Comparison of ENCODE assay signal across 17 cellular contexts in genomic region chr12:58034712-58035111, GRCh38.
DNase-seq lines count a peak whose midpoint lies in the region; ATAC-seq, FAIRE-seq and TF ChIP-seq lines count a peak whose summit lies in the region.
"Had no signal": no experiment of that assay in that cellular context is flagged by ENCODE, and none has a peak within 500 bp of the region (broad histone marks: within the 10 kb centered on the region; RNA-seq: fewer than 3 reads in every experiment).

No MANE protein-coding gene starts in this region.

- no TSS peak for BruUV-seq in Calu3 (replicated peaks; lab: Mats Ljungman, UMichigan)

- H2AFZ ChIP-seq in hepatocyte, result no peak overlapping the region

- 16% methylated on average over 1 of the region's 1 CpG for WGBS in hepatocyte (ENCODE audit: low lambda C conversion rate, missing lambda C conversion rate)

- H3K27me3 Mint-ChIP-seq in Calu3 (ENCODE audit: unreplicated experiment) (no peaks in the 10 kb centered on the region), osteocyte (ENCODE audit: unreplicated experiment) (no peaks in the 10 kb centered on the region)

- peaks cover 31% of the 10 kb centered on the region for H3K27me3 ChIP-seq in SJSA1 (replicated peaks)
- H3K27me3 ChIP-seq in hepatocyte, result no peaks in the 10 kb centered on the region

- H3K4me1 Mint-ChIP-seq in Calu3 (ENCODE audit: low read depth, unreplicated experiment) (peaks cover 20% of the 10 kb centered on the region), osteocyte (ENCODE audit: unreplicated experiment) (peaks cover 9% of the 10 kb centered on the region)
- H3K4me1 Mint-ChIP-seq: CD14-positive monocyte, IgD-negative memory B cell had no signal

- H3K9me2 ChIP-seq in hepatocyte (replicated peaks; ENCODE audit: insufficient read depth), result no peaks in the 10 kb centered on the region

- no peak for ATAC-seq in GM21423 (IDR thresholded peaks at IDR 0.05; ENCODE audit: unreplicated experiment)

- H3K36me3 Mint-ChIP-seq in Calu3 (ENCODE audit: insufficient read depth, unreplicated experiment) (peaks cover 7% of the 10 kb centered on the region), osteocyte (ENCODE audit: unreplicated experiment) (no peaks in the 10 kb centered on the region)
- H3K36me3 Mint-ChIP-seq: CD14-positive monocyte had no signal

- H3K36me3 ChIP-seq in SJSA1 (no peaks in the 10 kb centered on the region), hepatocyte (replicated peaks; ENCODE audit: insufficient read depth, low read depth) (no peaks in the 10 kb centered on the region)

- H3K4me3 ChIP-seq in SJSA1 (no peak overlapping the region), hepatocyte (no peak overlapping the region)

- H3K9me3 Mint-ChIP-seq in Calu3 (ENCODE audit: low read depth, unreplicated experiment) (peaks cover 23% of the 10 kb centered on the region), osteocyte (ENCODE audit: unreplicated experiment) (peaks cover 29% of the 10 kb centered on the region)

- H3K4me1 ChIP-seq in SJSA1 (replicated peaks) (no peaks in the 10 kb centered on the region), hepatocyte (ENCODE audit: insufficient read depth) (no peaks in the 10 kb centered on the region)

- no peak for FAIRE-seq in HTR-8/SVneo (lab: Jason Lieb, UNC)
- FAIRE-seq: A204.1, H1 had no signal

- intact Hi-C loops in Calu3 (cut with micrococcal nuclease; ENCODE audit: unreplicated experiment), result loop anchor here (5.0 kb wide), 1 partner anchor 33 kb away; no protein-coding TSS in a partner anchor

- H3K27ac Mint-ChIP-seq in Calu3 (ENCODE audit: unreplicated experiment), result peak overlapping the region; percentile 81
- H3K27ac Mint-ChIP-seq in osteocyte (ENCODE audit: unreplicated experiment), result peak overlapping the region; percentile 59
- H3K27ac Mint-ChIP-seq: CD14-positive monocyte, IgD-negative memory B cell had no signal

- H3K27ac ChIP-seq in SJSA1 (no peak overlapping the region), epithelial cell of prostate (peak overlapping the region; percentile 39), hepatocyte (no peak overlapping the region)

- TF ChIP-seq CTCF in Calu3 (IDR thresholded peaks at IDR 0.05; ENCODE audit: unreplicated experiment), result no peak
- TF ChIP-seq CTCF in osteocyte (IDR thresholded peaks at IDR 0.05), result no peak
- TF ChIP-seq CTCF in hepatocyte (IDR thresholded peaks at IDR 0.05; ENCODE audit: poor library complexity), result no peak

- peak overlapping the region; percentile 14 for H3K4me3 Mint-ChIP-seq in Calu3 (ENCODE audit: low read depth, unreplicated experiment)
- no peak overlapping the region for H3K4me3 Mint-ChIP-seq in osteocyte (ENCODE audit: unreplicated experiment)
- H3K4me3 Mint-ChIP-seq: CD14-positive monocyte, IgD-negative memory B cell had no signal

- no peak overlapping the region for H3K4me2 ChIP-seq in hepatocyte

- CTCF ChIA-PET in Calu3 (lab: Charles Lee), result interaction anchor here (1.0 kb wide), 2 partner anchors 33 to 51 kb away, joined by 3 to 5 read pairs; no protein-coding TSS in a partner anchor

- no peaks in the 10 kb centered on the region for H3K79me2 ChIP-seq in hepatocyte

- H3K9me3 ChIP-seq in SJSA1 (replicated peaks) (peaks cover 46% of the 10 kb centered on the region), hepatocyte (ENCODE audit: low read depth) (no peaks in the 10 kb centered on the region)

- no peaks in the 10 kb centered on the region for H4K20me1 ChIP-seq in hepatocyte (ENCODE audit: insufficient read depth, poor library complexity, severe bottlenecking)

- DNase-seq in Calu3 (peak; percentile 35), SJSA1 (ENCODE audit: low read depth in 1 of 2, low spot score in 2 of 2) (peak; percentile 55 to 71), epithelial cell of prostate (ENCODE audit: low read depth, low spot score) (no peak), osteocyte (ENCODE audit: extremely low spot score, unreplicated experiment) (no peak), H4 (ENCODE audit: low spot score) (no peak), hepatocyte (ENCODE audit: low spot score) (no peak), HTR-8/SVneo (ENCODE audit: insufficient read length, low spot score) (no peak)
- DNase-seq: GF-D8, NCI-H1694 treated with DMSO at 0.1 percent for 48 hours, NCI-H2107, NCI-H446 treated with DMSO at 0.1 percent for 48 hours, NCI-H526 treated with DMSO at 0.1 percent for 48 hours had no signal

Comparison
In these comparisons a context has a peak if more than half of its experiments do, and no peak if none do; other contexts are left out.
1. DNase-seq: peak in Calu3 (single experiment) and SJSA1 (2 of 2); none in epithelial cell of prostate (single experiment), osteocyte (single experiment), H4 (single experiment), hepatocyte (single experiment) and HTR-8/SVneo (single experiment).